8 cellular contexts compared by ENCODE assay signal in the genomic region with DNA sequence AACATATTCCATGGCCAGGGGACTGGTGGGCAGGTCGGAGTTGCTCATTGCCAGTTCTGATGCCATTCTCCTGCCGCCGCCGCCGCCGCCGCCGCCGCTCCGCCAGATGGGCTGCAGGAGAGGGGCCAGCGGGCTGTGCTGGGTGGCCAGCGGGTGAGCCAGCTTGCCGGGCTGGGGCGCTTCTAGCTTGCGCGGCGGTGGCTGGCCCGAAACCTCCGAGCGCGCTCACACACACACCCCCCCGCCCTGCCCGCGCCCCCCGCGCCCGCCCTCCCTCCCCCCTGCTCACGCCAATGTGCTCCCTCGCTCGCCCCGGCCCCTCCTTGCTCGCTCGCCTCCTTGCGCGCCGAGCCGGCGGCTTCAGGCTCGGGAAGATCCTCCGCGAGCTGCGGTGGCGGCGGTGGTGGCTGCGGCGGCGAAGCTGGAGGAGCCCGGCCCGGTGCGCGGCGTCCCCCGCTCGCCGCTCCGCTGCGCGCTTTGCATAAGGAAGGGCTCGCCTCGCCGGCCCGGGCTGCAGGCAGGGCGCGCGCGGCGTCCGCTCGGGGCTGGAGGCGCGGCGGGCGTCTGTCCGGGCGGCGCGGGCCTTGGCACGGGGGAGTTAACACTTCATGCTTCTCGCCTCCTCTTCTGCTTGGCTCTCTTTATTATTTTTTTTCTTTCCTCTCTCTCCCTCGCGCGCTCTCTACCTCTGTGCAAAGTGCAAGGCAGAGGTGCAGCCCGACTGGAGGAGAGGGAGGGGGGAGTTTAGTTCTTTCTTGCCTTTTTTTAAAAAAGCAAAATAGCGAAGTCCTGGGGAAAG. TPM values are rescaled to one million over a fixed set of nuclear protein-coding genes. Genes with fewer than 3 reads are reported as not detected.
DNase-seq lines count a peak whose midpoint lies in the region; FAIRE-seq and TF ChIP-seq lines count a peak whose summit lies in the region.

No MANE protein-coding gene starts in this region.

- intact Hi-C loops in head of caudate nucleus (cut with DNase I), result loop anchor here (5.0 to 10.0 kb wide), 4 partner anchors 268 to 1505 kb away; partner anchors contain the start of gene WWOX

- no peaks in the 10 kb centered on the region for H3K36me3 Mint-ChIP-seq in activated naive CD8-positive, alpha-beta T cell treated with anti-CD3 and anti-CD28 coated beads for 36 hours

- no peak for FAIRE-seq in GM12892 (lab: Jason Lieb, UNC)

- peak overlapping the region; percentile 56 for H3K4me3 ChIP-seq in AG10803 (ENCODE audit: low read length)

- TF ChIP-seq CTCF in AG10803 (conservative IDR thresholded peaks at IDR 0.05; ENCODE audit: low read length) (no peak), GM20000 (IDR thresholded peaks at IDR 0.05; ENCODE audit: extremely low read depth, missing control alignments) (no peak)

- TF ChIP-seq POLR2A in GM12892 (IDR thresholded peaks at IDR 0.05; ENCODE audit: low read depth, low read length), result no peak

- peaks cover 19% of the 10 kb centered on the region for H3K4me1 Mint-ChIP-seq in activated naive CD8-positive, alpha-beta T cell treated with anti-CD3 and anti-CD28 coated beads for 36 hours

- no peak overlapping the region for H3K27ac Mint-ChIP-seq in activated naive CD8-positive, alpha-beta T cell treated with anti-CD3 and anti-CD28 coated beads for 36 hours

- H3K4me3 Mint-ChIP-seq in activated naive CD8-positive, alpha-beta T cell treated with anti-CD3 and anti-CD28 coated beads for 36 hours, result peak overlapping the region; percentile 79

- peak; percentile 35 for DNase-seq in AG10803 (ENCODE audit: low read depth)
- peak; percentile 55 for DNase-seq in GM20000 (ENCODE audit: low spot score)
- DNase-seq in NCI-H748 treated with DMSO at 0.1 percent for 48 hours (lab: John Stamatoyannopoulos, UW), result peak; percentile 25
- no peak for DNase-seq in activated naive CD8-positive, alpha-beta T cell treated with anti-CD3 and anti-CD28 coated beads for 36 hours
- peak; percentile 35 to 90 (median 76) for DNase-seq in head of caudate nucleus
- peak; percentile 53 for DNase-seq in occipital lobe (lab: John Stamatoyannopoulos, UW)
- DNase-seq in GM12892 (ENCODE audit: insufficient read length), result no peak
- DNase-seq in DMS79 (lab: John Stamatoyannopoulos, UW), result no peak

- peaks cover 79% of the 10 kb centered on the region for H3K27me3 Mint-ChIP-seq in activated naive CD8-positive, alpha-beta T cell treated with anti-CD3 and anti-CD28 coated beads for 36 hours

- no peaks in the 10 kb centered on the region for H3K9me3 Mint-ChIP-seq in activated naive CD8-positive, alpha-beta T cell treated with anti-CD3 and anti-CD28 coated beads for 36 hours

RNA-seq across cellular contexts. Expression of gene MAF, which starts 0.5 kb away (rescaled TPM):
- total RNA-seq in activated naive CD8-positive, alpha-beta T cell treated with anti-CD3 and anti-CD28 coated beads for 36 hours, result under 1 TPM; 0.36 to 0.54 TPM
- 26.8 TPM for total RNA-seq in occipital lobe
- not detected for polyA plus RNA-seq in GM12892 (2012; ENCODE audit: missing spikeins)

Comparison
In these comparisons a context has a peak if more than half of its experiments do, and no peak if none do; other contexts are left out.
1. DNase-seq: peak in AG10803 (single experiment), GM20000 (single experiment), NCI-H748 treated with DMSO at 0.1 percent for 48 hours (single experiment), head of caudate nucleus (42 of 42) and occipital lobe (single experiment); none in activated naive CD8-positive, alpha-beta T cell treated with anti-CD3 and anti-CD28 coated beads for 36 hours (single experiment), GM12892 (single experiment) and DMS79 (single experiment).
2. RNA of gene MAF, which starts 0.5 kb away (total RNA-seq): 26.8 TPM in occipital lobe (single experiment); 0.36 to 0.54 TPM in activated naive CD8-positive, alpha-beta T cell treated with anti-CD3 and anti-CD28 coated beads for 36 hours; every median in the first group is over 10 times any median in the second.